8 cellular contexts compared by ENCODE assay signal in genomic region chr17:58692239-58693055, GRCh38.
A peak's percentile ranks its signal among the peaks of the same experiment; 100 is the strongest.
DNase-seq lines count a peak whose midpoint lies in the region; ATAC-seq lines count a peak whose summit lies in the region.

Gene RAD51C, plus strand, starts transcription at chr17:58692602. Its CDS starts 42 bp downstream, at chr17:58692644.

- ATAC-seq in GM18907 (IDR thresholded peaks at IDR 0.05; ENCODE audit: unreplicated experiment) = peak; percentile 88
- ATAC-seq in HG03139 (IDR thresholded peaks at IDR 0.05; ENCODE audit: unreplicated experiment) = peak; percentile 97

- peak; percentile 93 for DNase-seq in AG08396 (ENCODE audit: low spot score)
- peak; percentile 91 for DNase-seq in NCI-H226
- DNase-seq in activated CD4-positive, CD25-positive, alpha-beta regulatory T cell treated with anti-CD3 and anti-CD28 coated beads, Interleukin-2, amount 50 U/mL, for 16 hours (ENCODE audit: low read depth, low spot score) = peak; percentile 69
- DNase-seq in central memory CD4-positive, alpha-beta T cell = peak; percentile 82
- DNase-seq in iris pigment epithelial cell (ENCODE audit: low read depth) = peak; percentile 87
- peak; percentile 76 to 87 for DNase-seq in stimulated activated CD4-positive, alpha-beta T cell treated with anti-CD3 and anti-CD28 coated beads, Interleukin-12 subunit alpha, Interleukin-12 subunit beta, amount 100 ng/mL, for 24 hours (ENCODE audit: low read depth in 2 of 2)

Comparison
In these comparisons a context has a peak if more than half of its experiments do, and no peak if none do; other contexts are left out.
1. Peak in every context shown above with its lines: DNase-seq and ATAC-seq.